ENCODE assay signal across 11 cellular contexts in genomic region chr13:93249259-93249917, GRCh38.
A peak's percentile ranks its signal among the peaks of the same experiment; 100 is the strongest.
DNase-seq lines count a peak whose midpoint lies in the region; ATAC-seq and TF ChIP-seq lines count a peak whose summit lies in the region.
"Had no signal": no experiment of that assay in that cellular context is flagged by ENCODE, and none has a peak within 500 bp of the region (broad histone marks: within the 10 kb centered on the region; RNA-seq: fewer than 3 reads in every experiment).

No MANE protein-coding gene starts in this region.

- DNase-seq in HS-5 (ENCODE audit: low read depth) (peak; percentile 71), astrocyte of the cerebellum (ENCODE audit: low read depth) (peak; percentile 80), kidney tubule cell (ENCODE audit: low spot score) (peak; percentile 87)
- DNase-seq in activated effector memory CD4-positive, alpha-beta T cell treated with Interleukin-2 at 50 U/mL for 16 hours: no peak
- DNase-seq in effector memory CD4-positive, alpha-beta T cell: no peak
- DNase-seq: activated T-cell treated with anti-CD3 and anti-CD28 coated beads, Interleukin-2, amount 50 U/mL, for 1 hour; effector CD4-positive, alpha-beta T cell; stimulated activated CD4-positive, alpha-beta T cell treated with anti-CD3 and anti-CD28 coated beads, Interleukin-4, amount 100 ng/mL, for 4 hours had no signal

- peaks cover 12% of the 10 kb centered on the region for H3K79me2 ChIP-seq in ACC112 (ENCODE audit: control insufficient read depth, insufficient read depth, low read length, unreplicated experiment)

- no peaks in the 10 kb centered on the region for H3K27me3 ChIP-seq in ACC112 (ENCODE audit: insufficient read depth, low read length)
- H3K27me3 ChIP-seq in effector memory CD4-positive, alpha-beta T cell (replicated peaks; ENCODE audit: control insufficient read depth, insufficient read depth, low read length, poor library complexity, severe bottlenecking): no peaks in the 10 kb centered on the region

- H3K4me3 ChIP-seq in ACC112 (ENCODE audit: low read depth, low read length): peak overlapping the region; percentile 31; the same call in 1 of the 2 replicates
- H3K4me3 ChIP-seq in astrocyte of the cerebellum (ENCODE audit: low read depth, low read length): no peak overlapping the region
- no peak overlapping the region for H3K4me3 ChIP-seq in effector memory CD4-positive, alpha-beta T cell (ENCODE audit: insufficient read depth, low read depth, low read length, poor library complexity, severe bottlenecking)

- no peak for TF ChIP-seq CTCF in astrocyte of the cerebellum (IDR thresholded peaks at IDR 0.05; ENCODE audit: low read depth, low read length, missing control alignments)

- H3K27ac ChIP-seq in ACC112 (ENCODE audit: low read depth, low read length): peak overlapping the region; percentile 78
- H3K27ac ChIP-seq in effector memory CD4-positive, alpha-beta T cell (ENCODE audit: insufficient read depth, low read length, poor library complexity, severe bottlenecking): no peak overlapping the region

- in situ Hi-C loops in astrocyte of the cerebellum (cut with HindIII; ENCODE audit: low sequenced_read_pairs): loop anchor here (25.0 kb wide), 1 partner anchor 1113 kb away; no protein-coding TSS in a partner anchor

- H3K9me3 ChIP-seq in effector memory CD4-positive, alpha-beta T cell (ENCODE audit: control insufficient read depth, low read length): no peaks in the 10 kb centered on the region

- H3K4me1 ChIP-seq in ACC112 (ENCODE audit: control insufficient read depth, insufficient read depth, low read length, unreplicated experiment): peaks cover 32% of the 10 kb centered on the region
- no peaks in the 10 kb centered on the region for H3K4me1 ChIP-seq in effector memory CD4-positive, alpha-beta T cell (ENCODE audit: control insufficient read depth, insufficient read depth, low read length, poor library complexity, severe bottlenecking)

- no peaks in the 10 kb centered on the region for H3K36me3 ChIP-seq in ACC112 (ENCODE audit: insufficient read depth, low read length)
- H3K36me3 ChIP-seq in effector memory CD4-positive, alpha-beta T cell (ENCODE audit: control insufficient read depth, insufficient read depth, low read length): no peaks in the 10 kb centered on the region

- H2AFZ ChIP-seq in ACC112 (ENCODE audit: low read length, unreplicated experiment): peak overlapping the region; percentile 60

- no peak for ATAC-seq in HG03045 (IDR thresholded peaks at IDR 0.05; ENCODE audit: unreplicated experiment)
- no peak for ATAC-seq in HG02588 (IDR thresholded peaks at IDR 0.05; ENCODE audit: unreplicated experiment)

Comparison
In these comparisons a context has a peak if more than half of its experiments do, and no peak if none do; other contexts are left out.
1. DNase-seq: peak in HS-5 (single experiment), astrocyte of the cerebellum (single experiment) and kidney tubule cell (single experiment); none in activated effector memory CD4-positive, alpha-beta T cell treated with Interleukin-2 at 50 U/mL for 16 hours (single experiment) and effector memory CD4-positive, alpha-beta T cell (0 of 3).